In the genomic region with DNA sequence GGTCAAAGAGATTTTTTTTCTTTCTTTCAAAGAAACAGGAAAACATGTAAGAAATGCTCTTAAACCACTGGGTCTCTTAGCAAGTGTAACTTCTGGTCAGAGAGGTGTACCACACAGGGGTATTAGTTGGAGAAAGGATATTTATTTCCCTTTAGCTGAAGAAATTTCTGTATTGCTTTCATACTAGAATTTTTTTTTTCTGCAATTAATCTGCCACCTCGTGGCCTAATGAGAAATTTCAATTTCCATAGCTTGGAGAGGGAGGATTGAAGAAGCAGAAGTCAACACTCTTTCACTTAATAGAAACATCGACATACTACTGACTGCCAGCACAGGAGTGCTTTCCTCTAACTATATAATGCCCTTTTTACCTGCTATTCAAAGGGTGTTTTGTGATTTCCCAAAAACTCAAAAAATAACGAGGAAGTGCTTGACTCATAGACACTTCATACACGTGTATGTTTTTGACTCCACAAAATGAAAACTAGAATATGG, we compare ENCODE assay signal across 8 cellular contexts.
DNase-seq lines count a peak whose midpoint lies in the region; ATAC-seq and TF ChIP-seq lines count a peak whose summit lies in the region.

No MANE protein-coding gene starts in this region.

- DNase-seq in CD4-positive, CD25-positive, alpha-beta regulatory T cell: peak in 2 of 3 donors; percentile 42 to 55
- peak; percentile 12 to 60 for DNase-seq in NCI-H526 (lab: John Stamatoyannopoulos, UW)
- DNase-seq in central memory CD4-positive, alpha-beta T cell: peak; percentile 2
- DNase-seq in right lobe of liver: no peak
- no peak for DNase-seq in aorta
- DNase-seq in activated gamma-delta T cell treated with Interleukin-2 at 50 U/mL for 16 hours: no peak
- DNase-seq in lower leg skin (ENCODE audit: low spot score in 2 of 2): no peak

- TF ChIP-seq CTCF in right lobe of liver (IDR thresholded peaks at IDR 0.05) (peak; percentile 59 to 74 (median 65)), lower leg skin (IDR thresholded peaks at IDR 0.05) (peak in 1 of 3 donors; percentile 63)

- H3K27me3 Mint-ChIP-seq in CD4-positive, CD25-positive, alpha-beta regulatory T cell: no peaks in the 10 kb centered on the region

- H3K4me3 ChIP-seq in CD4-positive, CD25-positive, alpha-beta regulatory T cell (ENCODE audit: low read depth, low read length): no peak overlapping the region
- H3K4me3 ChIP-seq in right lobe of liver (no peak overlapping the region), aorta (ENCODE audit: low read length in 2 of 2) (no peak overlapping the region), lower leg skin (ENCODE audit: low read depth, poor library complexity, severe bottlenecking) (no peak overlapping the region)

- no peak overlapping the region for H3K27ac Mint-ChIP-seq in CD4-positive, CD25-positive, alpha-beta regulatory T cell

- H3K27me3 ChIP-seq in CD4-positive, CD25-positive, alpha-beta regulatory T cell (ENCODE audit: control insufficient read depth, insufficient read depth, low read length): no peaks in the 10 kb centered on the region
- H3K27me3 ChIP-seq in right lobe of liver (no peaks in the 10 kb centered on the region), aorta (ENCODE audit: control insufficient read depth in 1 of 2, insufficient read depth in 2 of 2, low read length in 1 of 2) (no peaks in the 10 kb centered on the region)

- no peaks in the 10 kb centered on the region for H3K4me1 ChIP-seq in CD4-positive, CD25-positive, alpha-beta regulatory T cell (ENCODE audit: control insufficient read depth, insufficient read depth, low read length, poor library complexity, severe bottlenecking)
- peaks cover 0 to 45% (median 8%) of the 10 kb centered on the region in 4 donors for H3K4me1 ChIP-seq in right lobe of liver
- peaks cover 0 to 10% of the 10 kb centered on the region in 2 donors for H3K4me1 ChIP-seq in aorta (ENCODE audit: control insufficient read depth in 1 of 2, insufficient read depth in 2 of 2, low read length in 2 of 2)

- no peaks in the 10 kb centered on the region for H3K4me1 Mint-ChIP-seq in CD4-positive, CD25-positive, alpha-beta regulatory T cell

- no peak for TF ChIP-seq POLR2A in right lobe of liver (IDR thresholded peaks at IDR 0.05)
- no peak for TF ChIP-seq POLR2A in lower leg skin (IDR thresholded peaks at IDR 0.05)

- WGBS in right lobe of liver (ENCODE audit: insufficient coverage, low coverage, low lambda C conversion rate, missing lambda C conversion rate): 6% methylated on average over 4 of the region's 4 CpGs
- 48 to 55% methylated on average over 4 of the region's 4 CpGs for WGBS in aorta, 2 donors
- 27 to 28% methylated on average over 4 of the region's 4 CpGs for WGBS in lower leg skin, 2 donors

- ATAC-seq in CD4-positive, CD25-positive, alpha-beta regulatory T cell (ENCODE audit: low read depth in 2 of 2): peak in 1 of 2 donors; percentile 25
- ATAC-seq in GM21390 (IDR thresholded peaks at IDR 0.05; ENCODE audit: unreplicated experiment): peak; percentile 46
- peak; percentile 60 to 68 (median 61) for ATAC-seq in right lobe of liver
- peak; percentile 46 for ATAC-seq in aorta (ENCODE audit: low FRiP score)

- no peak overlapping the region for H3K27ac ChIP-seq in CD4-positive, CD25-positive, alpha-beta regulatory T cell (ENCODE audit: insufficient read depth, low read length, poor library complexity, severe bottlenecking)
- H3K27ac ChIP-seq in right lobe of liver (peak overlapping the region in 2 of 3 donors; percentile 42 to 44), aorta (ENCODE audit: low read depth in 1 of 2, low read length in 2 of 2) (no peak overlapping the region)

- H3K36me3 Mint-ChIP-seq in CD4-positive, CD25-positive, alpha-beta regulatory T cell: no peaks in the 10 kb centered on the region

- peaks cover 0 to 3% of the 10 kb centered on the region in 2 experiments for H3K9me3 ChIP-seq in CD4-positive, CD25-positive, alpha-beta regulatory T cell (ENCODE audit: control insufficient read depth in 2 of 2, low read length in 2 of 2)
- H3K9me3 ChIP-seq in right lobe of liver (no peaks in the 10 kb centered on the region), aorta (ENCODE audit: control insufficient read depth, low read length) (no peaks in the 10 kb centered on the region)

- H3K36me3 ChIP-seq in CD4-positive, CD25-positive, alpha-beta regulatory T cell (ENCODE audit: control insufficient read depth, insufficient read depth, low read length): no peaks in the 10 kb centered on the region
- no peaks in the 10 kb centered on the region for H3K36me3 ChIP-seq in right lobe of liver
- no peaks in the 10 kb centered on the region for H3K36me3 ChIP-seq in aorta (ENCODE audit: control insufficient read depth in 1 of 2, insufficient read depth in 2 of 2, low read length in 1 of 2)

- H3K4me3 Mint-ChIP-seq in CD4-positive, CD25-positive, alpha-beta regulatory T cell: no peak overlapping the region

- H3K9me3 Mint-ChIP-seq in CD4-positive, CD25-positive, alpha-beta regulatory T cell: peaks cover 0 to 4% (median 1%) of the 10 kb centered on the region in 7 donors

- intact Hi-C loops in right lobe of liver (cut with DNase I): loop anchor here in 1 of 2 donors (10.0 kb wide), 1 partner anchor 288 kb away; no protein-coding TSS in a partner anchor
- intact Hi-C loops in aorta (cut with DNase I): loop anchor here (1.0 to 5.0 kb wide), 3 partner anchors 190 to 286 kb away; no protein-coding TSS in a partner anchor
- intact Hi-C loops in lower leg skin (cut with DNase I; ENCODE audit: low total_unique reads): loop anchor here (2.0 to 10.0 kb wide), 2 partner anchors 178 to 286 kb away; a partner anchor contains a TSS

Comparison
In these comparisons a context has a peak if more than half of its experiments do, and no peak if none do; other contexts are left out.
1. DNase-seq: peak in CD4-positive, CD25-positive, alpha-beta regulatory T cell (2 of 3), NCI-H526 (2 of 2) and central memory CD4-positive, alpha-beta T cell (single experiment); none in right lobe of liver (0 of 3), aorta (0 of 2), activated gamma-delta T cell treated with Interleukin-2 at 50 U/mL for 16 hours (single experiment) and lower leg skin (0 of 2).
2. H3K27ac ChIP-seq: peak in right lobe of liver (2 of 3); none in CD4-positive, CD25-positive, alpha-beta regulatory T cell (single experiment) and aorta (0 of 2).